ENCODE assay signal across 8 cellular contexts in the genomic region with DNA sequence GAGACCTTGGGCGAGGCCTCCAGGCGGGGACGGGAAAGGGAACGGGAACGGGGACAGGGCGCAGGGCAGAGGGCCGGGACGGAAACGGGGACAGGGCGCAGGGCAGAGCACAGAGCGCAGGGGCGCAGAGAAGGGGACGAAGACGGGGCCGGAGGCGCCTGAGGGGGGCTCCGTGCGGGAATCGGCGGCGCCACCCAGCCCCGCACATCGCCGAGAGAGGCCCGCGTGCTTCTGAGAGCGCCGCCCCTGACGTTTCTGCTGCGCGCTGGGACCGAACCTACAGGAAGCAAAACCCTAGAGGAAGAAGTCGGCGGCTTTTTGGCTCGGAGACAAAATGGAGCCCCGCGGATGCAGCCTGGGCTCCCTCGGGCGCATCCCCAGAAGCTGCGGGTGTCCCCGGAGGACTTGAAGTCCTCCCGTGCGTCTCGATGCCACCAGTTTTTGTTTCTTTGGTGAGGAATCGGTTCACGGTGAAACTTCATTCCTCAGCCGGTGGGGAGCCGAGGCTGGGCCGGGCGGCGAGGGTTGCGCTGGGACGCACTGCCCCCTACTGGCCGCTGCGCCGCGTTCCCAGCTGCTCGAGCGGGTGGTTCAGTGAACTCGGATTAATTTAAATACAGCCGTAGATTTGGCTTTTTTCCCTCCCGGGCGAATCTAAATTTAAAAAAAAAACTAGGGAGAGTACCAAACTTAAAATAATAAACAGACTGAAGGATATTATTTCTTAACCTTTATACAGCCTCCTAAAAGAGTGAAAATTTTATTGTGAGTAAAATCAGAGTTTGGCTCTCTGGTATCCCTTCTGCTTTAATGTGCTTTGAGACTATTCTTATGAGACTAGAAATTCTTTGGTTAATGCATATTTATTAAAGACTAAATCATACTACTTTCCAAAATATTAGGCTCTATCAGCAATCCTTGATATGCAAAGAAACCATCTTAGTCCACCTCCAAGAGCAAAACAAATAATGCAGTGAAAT.
A peak's percentile ranks its signal among the peaks of the same experiment; 100 is the strongest.
DNase-seq lines count a peak whose midpoint lies in the region; ATAC-seq lines count a peak whose summit lies in the region.

No MANE protein-coding gene starts in this region.

- H3K4me1 Mint-ChIP-seq in activated naive CD4-positive, alpha-beta T cell treated with anti-CD3 and anti-CD28 coated beads, Interleukin-2, amount 50 U/mL, for 24 hours: peaks cover 10% of the 10 kb centered on the region

- no peaks in the 10 kb centered on the region for H3K9me3 Mint-ChIP-seq in activated naive CD4-positive, alpha-beta T cell treated with anti-CD3 and anti-CD28 coated beads, Interleukin-2, amount 50 U/mL, for 24 hours

- H3K36me3 Mint-ChIP-seq in activated naive CD4-positive, alpha-beta T cell treated with anti-CD3 and anti-CD28 coated beads, Interleukin-2, amount 50 U/mL, for 24 hours: no peaks in the 10 kb centered on the region

- H3K27ac Mint-ChIP-seq in activated naive CD4-positive, alpha-beta T cell treated with anti-CD3 and anti-CD28 coated beads, Interleukin-2, amount 50 U/mL, for 24 hours: no peak overlapping the region

- H3K27ac ChIP-seq in substantia nigra (ENCODE audit: low read depth, low read length, poor library complexity, severe bottlenecking): peak overlapping the region; percentile 52

- peak; percentile 88 for ATAC-seq in GM19463 (IDR thresholded peaks at IDR 0.05; ENCODE audit: unreplicated experiment)

- H3K4me3 Mint-ChIP-seq in activated naive CD4-positive, alpha-beta T cell treated with anti-CD3 and anti-CD28 coated beads, Interleukin-2, amount 50 U/mL, for 24 hours: peak overlapping the region; percentile 75

- H3K27me3 Mint-ChIP-seq in activated naive CD4-positive, alpha-beta T cell treated with anti-CD3 and anti-CD28 coated beads, Interleukin-2, amount 50 U/mL, for 24 hours: peaks cover 27% of the 10 kb centered on the region

- DNase-seq in DMS 273 (lab: John Stamatoyannopoulos, UW; ENCODE audit: unreplicated experiment) (peak; percentile 69), HK-2 (ENCODE audit: unreplicated experiment) (peak; percentile 63), SHP77 treated with DMSO at 0.1 percent for 48 hours (lab: John Stamatoyannopoulos, UW) (peak; percentile 28), glomerular endothelial cell (ENCODE audit: extremely low read depth, low read depth, low spot score) (peak; percentile 39), nucleus accumbens (lab: John Stamatoyannopoulos, UW) (peak in 54 of 56 donors; percentile 11 to 93 (median 76)), substantia nigra (lab: John Stamatoyannopoulos, UW) (peak in 47 of 49 donors; percentile 25 to 88 (median 72))

Comparison
In these comparisons a context has a peak if more than half of its experiments do, and no peak if none do; other contexts are left out.
1. Peak in every context shown above with its lines: DNase-seq, ATAC-seq and H3K27ac ChIP-seq.